Comparison of ENCODE assay signal across 8 cellular contexts in the genomic region with DNA sequence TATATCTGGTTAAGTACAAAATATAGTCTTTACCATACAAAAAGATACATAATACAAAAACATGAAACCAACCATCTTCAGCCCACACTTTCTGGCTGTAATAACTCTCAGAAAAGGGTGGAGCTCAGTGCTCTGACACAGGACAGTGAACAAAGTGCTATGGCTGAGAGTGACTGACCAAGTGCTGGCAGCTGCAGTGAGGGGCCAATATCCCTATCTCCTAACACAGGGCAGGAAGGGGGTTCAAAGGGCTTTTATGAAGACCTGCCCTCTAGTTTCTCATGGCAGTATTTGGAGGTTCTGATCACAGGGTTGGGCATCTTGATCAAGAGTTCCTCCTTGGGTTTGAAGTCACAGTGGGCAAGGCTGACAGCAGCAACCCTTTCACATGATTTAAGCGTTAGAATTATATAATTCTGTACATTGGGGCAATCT. TPM values are rescaled to one million over a fixed set of nuclear protein-coding genes. Genes with fewer than 3 reads are reported as not detected.
A peak's percentile ranks its signal among the peaks of the same experiment; 100 is the strongest.
DNase-seq lines count a peak whose midpoint lies in the region; ATAC-seq and TF ChIP-seq lines count a peak whose summit lies in the region.

No MANE protein-coding gene starts in this region.

- CTCF ChIA-PET in CD8-positive, alpha-beta T cell (lab: Charles Lee): interaction anchor here (0.7 to 13.7 kb wide), 6 partner anchors 11 to 44 kb away, joined by 3 to 191 read pairs (median 4); no protein-coding TSS in a partner anchor
- CTCF ChIA-PET in PC-3 (lab: Charles Lee): no interaction called here

- H3K4me1 ChIP-seq in CD8-positive, alpha-beta T cell (ENCODE audit: insufficient read depth, low read length): peaks cover 36% of the 10 kb centered on the region
- peaks cover 13 to 43% (median 29%) of the 10 kb centered on the region in 4 donors for H3K4me1 ChIP-seq in esophagus muscularis mucosa
- peaks cover 8% of the 10 kb centered on the region for H3K4me1 ChIP-seq in ovary (ENCODE audit: insufficient read depth)
- H3K4me1 ChIP-seq in PC-3 (ENCODE audit: insufficient read depth, low read length): peaks cover 31% of the 10 kb centered on the region

- H3K27ac ChIP-seq in CD8-positive, alpha-beta T cell (ENCODE audit: low read depth, low read length): peak overlapping the region; percentile 98
- H3K27ac ChIP-seq in esophagus muscularis mucosa (replicated peaks in 1 of 4) (peak overlapping the region; percentile 94 to 96 (median 96)), ovary (no peak overlapping the region), PC-3 (ENCODE audit: low read length) (no peak overlapping the region)

- no peak for TF ChIP-seq CTCF in CD8-positive, alpha-beta T cell (IDR thresholded peaks at IDR 0.05)
- no peak for TF ChIP-seq CTCF in esophagus muscularis mucosa (IDR thresholded peaks at IDR 0.05)
- TF ChIP-seq CTCF in ovary (IDR thresholded peaks at IDR 0.05): no peak
- TF ChIP-seq CTCF in PC-3 (conservative IDR thresholded peaks at IDR 0.05; ENCODE audit: low read depth, low read length): no peak

- intact Hi-C loops in CD8-positive, alpha-beta T cell (cut with DNase I, micrococcal nuclease): loop anchor here in 1 of 2 experiments (2.0 kb wide), 1 partner anchor 14 kb away; no protein-coding TSS in a partner anchor
- intact Hi-C loops in esophagus muscularis mucosa (cut with DNase I) (no loop called here), ovary (cut with DNase I) (no loop called here), PC-3 (cut with micrococcal nuclease) (no loop called here)

- peaks cover 34% of the 10 kb centered on the region for H4K20me1 ChIP-seq in PC-3 (ENCODE audit: low read length)

- POLR2A ChIA-PET in CD8-positive, alpha-beta T cell (lab: Charles Lee): interaction anchor here (2.7 to 11.9 kb wide), 5 partner anchors 10 to 44 kb away, joined by 13 to 366 read pairs (median 18); partner anchors contain the start of gene LIX1L
- POLR2A ChIA-PET in PC-3 (lab: Charles Lee; ENCODE audit: unreplicated experiment): no interaction called here

- peak overlapping the region; percentile 96 for H3K4me3 Mint-ChIP-seq in CD8-positive, alpha-beta T cell
- peak overlapping the region; percentile 98 for H3K4me3 Mint-ChIP-seq in T-helper 2 cell treated with Interferon-gamma antibody and Interleukin-4, amounts not matched to agents 5 μg/mL and 100 μg/mL, for 36 hours

- no peaks in the 10 kb centered on the region for H3K27me3 ChIP-seq in CD8-positive, alpha-beta T cell (ENCODE audit: insufficient read depth, low read length)
- H3K27me3 ChIP-seq in esophagus muscularis mucosa (no peaks in the 10 kb centered on the region), ovary (no peaks in the 10 kb centered on the region), PC-3 (ENCODE audit: low read length) (no peaks in the 10 kb centered on the region)

- H3K4me3 ChIP-seq in CD8-positive, alpha-beta T cell (ENCODE audit: low read depth, low read length): peak overlapping the region; percentile 71
- H3K4me3 ChIP-seq in esophagus muscularis mucosa (peak overlapping the region; percentile 70 to 85 (median 80)), ovary (peak overlapping the region; percentile 83), PC-3 (ENCODE audit: low read length) (no peak overlapping the region)

- H3K4me1 Mint-ChIP-seq in CD8-positive, alpha-beta T cell (ENCODE audit: low read depth): peaks cover 58% of the 10 kb centered on the region
- peaks cover 40% of the 10 kb centered on the region for H3K4me1 Mint-ChIP-seq in T-helper 2 cell treated with Interferon-gamma antibody and Interleukin-4, amounts not matched to agents 5 μg/mL and 100 μg/mL, for 36 hours (ENCODE audit: low read depth)

- H3K9me3 Mint-ChIP-seq in CD8-positive, alpha-beta T cell: no peaks in the 10 kb centered on the region
- H3K9me3 Mint-ChIP-seq in T-helper 2 cell treated with Interferon-gamma antibody and Interleukin-4, amounts not matched to agents 5 μg/mL and 100 μg/mL, for 36 hours: no peaks in the 10 kb centered on the region

- no TSS peak for BruUV-seq in PC-3 (replicated peaks; lab: Mats Ljungman, UMichigan)

- no peak for ATAC-seq in CD8-positive, alpha-beta T cell
- ATAC-seq in PC-3: no peak

- TF ChIP-seq POLR2A in esophagus muscularis mucosa (IDR thresholded peaks at IDR 0.05; ENCODE audit: low read depth): no peak
- TF ChIP-seq POLR2A in ovary (IDR thresholded peaks at IDR 0.05): no peak

- peak overlapping the region; percentile 98 for H3K27ac Mint-ChIP-seq in CD8-positive, alpha-beta T cell
- peak overlapping the region; percentile 19 for H3K27ac Mint-ChIP-seq in T-helper 2 cell treated with Interferon-gamma antibody and Interleukin-4, amounts not matched to agents 5 μg/mL and 100 μg/mL, for 36 hours

- H3K79me2 ChIP-seq in PC-3 (ENCODE audit: low read length): peaks cover 44% of the 10 kb centered on the region

- H3K36me3 Mint-ChIP-seq in CD8-positive, alpha-beta T cell: peaks cover 57% of the 10 kb centered on the region
- peaks cover 50% of the 10 kb centered on the region for H3K36me3 Mint-ChIP-seq in T-helper 2 cell treated with Interferon-gamma antibody and Interleukin-4, amounts not matched to agents 5 μg/mL and 100 μg/mL, for 36 hours (ENCODE audit: low read depth)

- DNase-seq in CD8-positive, alpha-beta T cell: no peak
- DNase-seq in T-helper 2 cell treated with Interferon-gamma antibody and Interleukin-4, amounts not matched to agents 5 μg/mL and 100 μg/mL, for 36 hours (ENCODE audit: low spot score): no peak
- DNase-seq in esophagus muscularis mucosa (ENCODE audit: extremely low spot score): no peak
- DNase-seq in ovary: peak in 1 of 5 donors; percentile 14
- DNase-seq in globus pallidus (ENCODE audit: low spot score): no peak
- no peak for DNase-seq in C1 segment of cervical spinal cord (lab: John Stamatoyannopoulos, UW)
- no peak for DNase-seq in PC-3
- no peak for DNase-seq in NK-92 treated with Interleukin-12 subunit alpha and Interleukin-12 subunit beta, amount 100 ng/mL, for 24 hours (lab: John Stamatoyannopoulos, UW)

- no peaks in the 10 kb centered on the region for H3K9me2 ChIP-seq in PC-3 (replicated peaks; ENCODE audit: low read length)

- H3K4me2 ChIP-seq in PC-3 (ENCODE audit: low read length): no peak overlapping the region

- no peaks in the 10 kb centered on the region for H3K9me3 ChIP-seq in CD8-positive, alpha-beta T cell (ENCODE audit: low read length)
- no peaks in the 10 kb centered on the region for H3K9me3 ChIP-seq in esophagus muscularis mucosa
- H3K9me3 ChIP-seq in ovary: no peaks in the 10 kb centered on the region
- no peaks in the 10 kb centered on the region for H3K9me3 ChIP-seq in PC-3 (ENCODE audit: low read length)

- H3F3A ChIP-seq in PC-3 (ENCODE audit: low read length, unreplicated experiment): peaks cover 9% of the 10 kb centered on the region

- TF ChIP-seq EP300 in esophagus muscularis mucosa (IDR thresholded peaks at IDR 0.05) (no peak), ovary (IDR thresholded peaks at IDR 0.05) (no peak)

- H2AFZ ChIP-seq in PC-3 (ENCODE audit: low read length): no peak overlapping the region

- H3K36me3 ChIP-seq in CD8-positive, alpha-beta T cell (ENCODE audit: insufficient read depth, low read length): peaks cover 39% of the 10 kb centered on the region
- peaks cover 31 to 43% (median 36%) of the 10 kb centered on the region in 4 donors for H3K36me3 ChIP-seq in esophagus muscularis mucosa
- peaks cover 4% of the 10 kb centered on the region for H3K36me3 ChIP-seq in ovary
- H3K36me3 ChIP-seq in PC-3 (ENCODE audit: low read depth, low read length): peaks cover 34% of the 10 kb centered on the region

- 44% methylated on average over 1 of the region's 1 CpG for WGBS in esophagus muscularis mucosa
- WGBS in ovary, 3 donors: 81 to 90% (median 84%) methylated on average over 1 of the region's 1 CpG

- no peak overlapping the region for H3K9ac ChIP-seq in PC-3 (ENCODE audit: low read length)

- no peaks in the 10 kb centered on the region for H3K27me3 Mint-ChIP-seq in CD8-positive, alpha-beta T cell (ENCODE audit: low read depth)
- no peaks in the 10 kb centered on the region for H3K27me3 Mint-ChIP-seq in T-helper 2 cell treated with Interferon-gamma antibody and Interleukin-4, amounts not matched to agents 5 μg/mL and 100 μg/mL, for 36 hours (ENCODE audit: low read depth)

RNA-seq across cellular contexts. Expression of gene TXNIP, which starts 3.9 kb away (rescaled TPM):
- total RNA-seq in CD8-positive, alpha-beta T cell: 100 to 1,000 TPM; 627 to 652 TPM
- total RNA-seq in esophagus muscularis mucosa (1,000 to 10,000 TPM; 1,186 to 4,171 (median 2,482) TPM), ovary (1,000 to 10,000 TPM in 1 of 7 donors, 100 to 1,000 TPM in 6; 335 to 1,406 (median 617) TPM), PC-3 (2014; rRNA removed) (45.3 and 66.6 TPM in 2 replicates)
- polyA plus RNA-seq in ovary: 1,000 to 10,000 TPM in 1 of 2 donors, 100 to 1,000 TPM in 1; 570 to 1,154 TPM

RNA-seq across cellular contexts. Expression of gene POLR3GL, which starts 28.0 kb away (rescaled TPM):
- total RNA-seq in CD8-positive, alpha-beta T cell: 10 to 100 TPM; 12.9 to 14.4 TPM
- 10 to 100 TPM; 29.0 to 41.5 (median 35.5) TPM for total RNA-seq in esophagus muscularis mucosa
- 10 to 100 TPM; 16.7 to 27.9 (median 23.4) TPM for total RNA-seq in ovary
- 10 to 100 TPM; 40.6 to 51.4 TPM for polyA plus RNA-seq in ovary
- 3.7 and 8.4 TPM in 2 replicates for total RNA-seq in PC-3 (2014; rRNA removed)

RNA-seq across cellular contexts. Expression of gene ANKRD34A, which starts 28.1 kb away (rescaled TPM):
- under 1 TPM; 0.42 to 0.62 TPM for total RNA-seq in CD8-positive, alpha-beta T cell
- total RNA-seq in esophagus muscularis mucosa (1 to 10 TPM in 3 of 4 donors, under 1 TPM in 1; 0.66 to 1.7 (median 1.3) TPM), ovary (1 to 10 TPM in 6 of 7 donors, under 1 TPM in 1; 0.48 to 5.2 (median 3.1) TPM), PC-3 (2014; rRNA removed) (0.29 and 2.8 TPM in 2 replicates)
- under 1 TPM; 0.50 to 0.62 TPM for polyA plus RNA-seq in ovary

RNA-seq across cellular contexts. Expression of gene HJV, which starts 29.0 kb away (rescaled TPM):
- not detected for total RNA-seq in CD8-positive, alpha-beta T cell
- total RNA-seq in esophagus muscularis mucosa (not detected), ovary (not detected), PC-3 (2014; rRNA removed) (not detected in 2 replicates)
- not detected for polyA plus RNA-seq in ovary

RNA-seq across cellular contexts. Expression of gene LIX1L, which starts 34.7 kb away (rescaled TPM):
- 10 to 100 TPM; 14.7 to 16.4 TPM for total RNA-seq in CD8-positive, alpha-beta T cell
- total RNA-seq in esophagus muscularis mucosa (10 to 100 TPM; 33.2 to 55.0 (median 41.7) TPM), ovary (100 to 1,000 TPM in 1 of 7 donors, 10 to 100 TPM in 6; 37.9 to 102 (median 73.9) TPM), PC-3 (2014; rRNA removed) (12.5 and 13.6 TPM in 2 replicates)
- 10 to 100 TPM; 28.7 to 52.6 TPM for polyA plus RNA-seq in ovary

Comparison
In these comparisons a context has a peak if more than half of its experiments do, and no peak if none do; other contexts are left out.
1. H3K27ac ChIP-seq: peak in CD8-positive, alpha-beta T cell (single experiment) and esophagus muscularis mucosa (4 of 4); none in ovary (0 of 2) and PC-3 (single experiment).